Comparison of ENCODE assay signal across 1 cellular context in genomic region chr15:81074773-81075172, GRCh38.
TF ChIP-seq lines count a peak whose summit lies in the region.

No MANE protein-coding gene starts in this region.

TF ChIP-seq in K562, 482 proteins besides CTCF, POLR2A, EP300 and RAD21 (continued from another document):
- TF ChIP-seq ZNF518B (CRISPR knock-in tag; IDR thresholded peaks at IDR 0.05): no peak
- TF ChIP-seq HDAC6 (IDR thresholded peaks at IDR 0.05; ENCODE audit: low read depth, low read length): no peak
- no peak for TF ChIP-seq ZNF717 (CRISPR knock-in tag; IDR thresholded peaks at IDR 0.05)
- TF ChIP-seq FOXO4 (CRISPR knock-in tag; IDR thresholded peaks at IDR 0.05): no peak
- no peak for TF ChIP-seq ZNF253 (CRISPR knock-in tag; conservative IDR thresholded peaks at IDR 0.05)
- TF ChIP-seq ZNF699 (CRISPR knock-in tag; IDR thresholded peaks at IDR 0.05; ENCODE audit: insufficient replicate concordance): no peak
- no peak for TF ChIP-seq NFIX (CRISPR knock-in tag; IDR thresholded peaks at IDR 0.05; ENCODE audit: low read depth)
- no peak for TF ChIP-seq HOMEZ (CRISPR knock-in tag; IDR thresholded peaks at IDR 0.05)
- TF ChIP-seq ELK3 (CRISPR knock-in tag; IDR thresholded peaks at IDR 0.05): no peak
- no peak for TF ChIP-seq ZNF584 (CRISPR knock-in tag; IDR thresholded peaks at IDR 0.05; ENCODE audit: low read depth)
- TF ChIP-seq THAP7 (CRISPR knock-in tag; IDR thresholded peaks at IDR 0.05): no peak
- TF ChIP-seq CHD1 (IDR thresholded peaks at IDR 0.05; ENCODE audit: low read length): no peak
- no peak for TF ChIP-seq GMEB1 (CRISPR knock-in tag; IDR thresholded peaks at IDR 0.05)
TF ChIP-seq in K562: peak in this region for 0.
